1 cellular context compared by ENCODE assay signal in genomic region chr6:53797304-53797703, GRCh38.
TF ChIP-seq lines count a peak whose summit lies in the region.

No MANE protein-coding gene starts in this region.

TF ChIP-seq in neural cell, 6 proteins besides CTCF, POLR2A, EP300 and RAD21:
- no peak for TF ChIP-seq POLR2AphosphoS5 (IDR thresholded peaks at IDR 0.05)
- no peak for TF ChIP-seq TAF1 (IDR thresholded peaks at IDR 0.05; ENCODE audit: low read depth)
- TF ChIP-seq EZH2 (IDR thresholded peaks at IDR 0.05; ENCODE audit: borderline replicate concordance, insufficient read depth, low read length, poor library complexity, severe bottlenecking) = no peak
- TF ChIP-seq, protein P1, sequence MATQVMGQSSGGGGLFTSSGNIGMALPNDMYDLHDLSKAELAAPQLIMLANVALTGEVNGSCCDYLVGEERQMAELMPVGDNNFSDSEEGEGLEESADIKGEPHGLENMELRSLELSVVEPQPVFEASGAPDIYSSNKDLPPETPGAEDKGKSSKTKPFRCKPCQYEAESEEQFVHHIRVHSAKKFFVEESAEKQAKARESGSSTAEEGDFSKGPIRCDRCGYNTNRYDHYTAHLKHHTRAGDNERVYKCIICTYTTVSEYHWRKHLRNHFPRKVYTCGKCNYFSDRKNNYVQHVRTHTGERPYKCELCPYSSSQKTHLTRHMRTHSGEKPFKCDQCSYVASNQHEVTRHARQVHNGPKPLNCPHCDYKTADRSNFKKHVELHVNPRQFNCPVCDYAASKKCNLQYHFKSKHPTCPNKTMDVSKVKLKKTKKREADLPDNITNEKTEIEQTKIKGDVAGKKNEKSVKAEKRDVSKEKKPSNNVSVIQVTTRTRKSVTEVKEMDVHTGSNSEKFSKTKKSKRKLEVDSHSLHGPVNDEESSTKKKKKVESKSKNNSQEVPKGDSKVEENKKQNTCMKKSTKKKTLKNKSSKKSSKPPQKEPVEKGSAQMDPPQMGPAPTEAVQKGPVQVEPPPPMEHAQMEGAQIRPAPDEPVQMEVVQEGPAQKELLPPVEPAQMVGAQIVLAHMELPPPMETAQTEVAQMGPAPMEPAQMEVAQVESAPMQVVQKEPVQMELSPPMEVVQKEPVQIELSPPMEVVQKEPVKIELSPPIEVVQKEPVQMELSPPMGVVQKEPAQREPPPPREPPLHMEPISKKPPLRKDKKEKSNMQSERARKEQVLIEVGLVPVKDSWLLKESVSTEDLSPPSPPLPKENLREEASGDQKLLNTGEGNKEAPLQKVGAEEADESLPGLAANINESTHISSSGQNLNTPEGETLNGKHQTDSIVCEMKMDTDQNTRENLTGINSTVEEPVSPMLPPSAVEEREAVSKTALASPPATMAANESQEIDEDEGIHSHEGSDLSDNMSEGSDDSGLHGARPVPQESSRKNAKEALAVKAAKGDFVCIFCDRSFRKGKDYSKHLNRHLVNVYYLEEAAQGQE (IDR thresholded peaks at IDR 0.05; ENCODE audit: borderline replicate concordance) = no peak
- TF ChIP-seq SMC3 (conservative IDR thresholded peaks at IDR 0.05; ENCODE audit: poor library complexity) = no peak
- no peak for TF ChIP-seq MXI1 (conservative IDR thresholded peaks at IDR 0.05; ENCODE audit: poor library complexity, severe bottlenecking)
